Comparison of ENCODE assay signal across 8 cellular contexts in the genomic region with DNA sequence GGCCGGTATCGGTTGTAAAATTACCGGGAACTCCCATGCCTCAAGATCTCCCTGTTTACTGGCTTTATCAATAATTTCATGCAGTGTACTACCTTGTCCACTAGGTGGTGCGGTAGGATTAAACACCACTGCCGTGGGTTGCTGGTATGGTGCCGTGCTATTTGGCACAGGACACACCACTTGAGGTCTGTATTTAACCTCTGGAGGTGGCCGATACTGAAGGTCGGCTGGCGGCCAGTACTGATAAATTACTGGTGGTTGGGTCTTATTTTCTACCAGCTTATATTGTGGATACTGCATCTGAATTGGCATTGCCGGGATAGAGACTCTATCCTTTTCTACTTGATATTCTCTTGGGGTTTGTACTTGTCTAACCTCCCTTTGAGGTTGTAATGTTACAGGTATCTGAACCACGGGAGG. TPM values are rescaled to one million over a fixed set of nuclear protein-coding genes. Genes with fewer than 3 reads are reported as not detected.
DNase-seq lines count a peak whose midpoint lies in the region; ATAC-seq, FAIRE-seq and TF ChIP-seq lines count a peak whose summit lies in the region.

No MANE protein-coding gene starts in this region.

- H3K9me3 ChIP-seq in SJSA1 (replicated peaks) (no peaks in the 10 kb centered on the region), pancreas (no peaks in the 10 kb centered on the region), upper lobe of left lung (no peaks in the 10 kb centered on the region)

- FAIRE-seq in pancreas (lab: Jason Lieb, UNC) = no peak

- intact Hi-C loops in pancreas (cut with DNase I) = loop anchor here in 2 of 3 donors (5.0 to 10.0 kb wide), 2 partner anchors 236 to 243 kb away; no protein-coding TSS in a partner anchor

- ATAC-seq in GM21526 (IDR thresholded peaks at IDR 0.05; ENCODE audit: low FRiP score, unreplicated experiment) (peak; percentile 53), pancreas (peak; percentile 97 to 99 (median 99)), upper lobe of left lung (ENCODE audit: low FRiP score in 2 of 2) (peak; percentile 96 to 97)

- 1 to 2% methylated on average over 11 of the region's 11 CpGs for WGBS in pancreas, 2 donors
- 3 to 5% methylated on average over 11 of the region's 11 CpGs for WGBS in upper lobe of left lung, 2 donors

- no peaks in the 10 kb centered on the region for H3K27me3 ChIP-seq in SJSA1 (replicated peaks)
- no peaks in the 10 kb centered on the region for H3K27me3 ChIP-seq in pancreas
- no peaks in the 10 kb centered on the region for H3K27me3 ChIP-seq in upper lobe of left lung

- no peak for TF ChIP-seq EP300 in upper lobe of left lung (IDR thresholded peaks at IDR 0.05)

- DNase-seq in C1 segment of cervical spinal cord (lab: John Stamatoyannopoulos, UW) (peak in 12 of 14 donors; percentile 21 to 74 (median 45)), NCI-H1048 (lab: John Stamatoyannopoulos, UW) (peak; percentile 58), SJSA1 (ENCODE audit: low read depth in 1 of 2, low spot score in 2 of 2) (peak; percentile 77 to 79), globus pallidus (ENCODE audit: low spot score) (peak; percentile 78), pancreas (peak; percentile 70 to 92 (median 85)), upper lobe of left lung (peak in 1 of 2 donors; percentile 89)
- peak in 3 of 4 experiments; percentile 6 to 38 (median 26) for DNase-seq in activated naive CD4-positive, alpha-beta T cell (lab: John Stamatoyannopoulos, UW)

- H3K36me3 ChIP-seq in SJSA1 (no peaks in the 10 kb centered on the region), pancreas (no peaks in the 10 kb centered on the region), upper lobe of left lung (no peaks in the 10 kb centered on the region)

- TF ChIP-seq POLR2A in upper lobe of left lung (IDR thresholded peaks at IDR 0.05) = no peak

- H3K27ac ChIP-seq in SJSA1 (no peak overlapping the region), pancreas (peak overlapping the region in 2 of 4 donors; percentile 78 to 87), upper lobe of left lung (no peak overlapping the region)

- H3K4me1 ChIP-seq in SJSA1 (replicated peaks) (peaks cover 10% of the 10 kb centered on the region), pancreas (peaks cover 4 to 16% (median 9%) of the 10 kb centered on the region in 3 donors), upper lobe of left lung (peaks cover 0 to 18% (median 5%) of the 10 kb centered on the region in 4 donors)

- H3K4me3 ChIP-seq in SJSA1 (no peak overlapping the region), pancreas (peak overlapping the region in 2 of 4 donors; percentile 9 to 27), upper lobe of left lung (peak overlapping the region in 1 of 4 donors; percentile 17)

- TF ChIP-seq CTCF in pancreas (IDR thresholded peaks at IDR 0.05) = peak; percentile 67 to 87 (median 80)
- peak; percentile 85 to 93 (median 88) for TF ChIP-seq CTCF in upper lobe of left lung (IDR thresholded peaks at IDR 0.05)

RNA-seq across cellular contexts. Expression of gene PTCRA, which starts 14.3 kb away (rescaled TPM):
- not detected in 2 replicates for total RNA-seq in SJSA1 (2014; rRNA removed; shearing (Covaris generic))
- total RNA-seq in pancreas = under 1 TPM in 1 of 6 donors, not detected in 5; 0.66 TPM
- polyA plus RNA-seq in pancreas = not detected
- 10 to 100 TPM in 1 of 6 donors, 1 to 10 TPM in 3, not detected in 2; 3.3 to 10.7 (median 7.1) TPM for total RNA-seq in upper lobe of left lung

RNA-seq across cellular contexts. Expression of gene RPL7L1, which starts 22.1 kb away (rescaled TPM):
- total RNA-seq in SJSA1 (2014; rRNA removed; shearing (Covaris generic)) = 90.0 and 114 TPM in 2 replicates
- 10 to 100 TPM; 23.7 to 43.9 (median 39.2) TPM for total RNA-seq in pancreas
- 10 to 100 TPM; 29.5 to 34.4 TPM for polyA plus RNA-seq in pancreas
- total RNA-seq in upper lobe of left lung = 10 to 100 TPM; 41.7 to 81.5 (median 58.2) TPM

RNA-seq across cellular contexts. Expression of gene CNPY3, which starts 27.7 kb away (rescaled TPM):
- 34.3 and 55.2 TPM in 2 replicates for total RNA-seq in SJSA1 (2014; rRNA removed; shearing (Covaris generic))
- total RNA-seq in pancreas (10 to 100 TPM; 28.3 to 59.7 (median 34.1) TPM), upper lobe of left lung (10 to 100 TPM; 32.4 to 95.2 (median 50.3) TPM)
- polyA plus RNA-seq in pancreas = 10 to 100 TPM; 41.9 to 55.4 TPM

RNA-seq across cellular contexts. Expression of gene GNMT, which starts 59.0 kb away (rescaled TPM):
- 0.58 TPM in 1 of 2 replicates, not detected in the other for total RNA-seq in SJSA1 (2014; rRNA removed; shearing (Covaris generic))
- total RNA-seq in pancreas (100 to 1,000 TPM in 3 of 6 donors, 10 to 100 TPM in 3; 19.0 to 295 (median 102) TPM), upper lobe of left lung (10 to 100 TPM in 1 of 6 donors, 1 to 10 TPM in 4, not detected in 1; 1.9 to 10.5 (median 8.5) TPM)
- polyA plus RNA-seq in pancreas = 100 to 1,000 TPM in 1 of 2 donors, 10 to 100 TPM in 1; 57.9 to 443 TPM
